2 cellular contexts compared by ENCODE assay signal in the genomic region with DNA sequence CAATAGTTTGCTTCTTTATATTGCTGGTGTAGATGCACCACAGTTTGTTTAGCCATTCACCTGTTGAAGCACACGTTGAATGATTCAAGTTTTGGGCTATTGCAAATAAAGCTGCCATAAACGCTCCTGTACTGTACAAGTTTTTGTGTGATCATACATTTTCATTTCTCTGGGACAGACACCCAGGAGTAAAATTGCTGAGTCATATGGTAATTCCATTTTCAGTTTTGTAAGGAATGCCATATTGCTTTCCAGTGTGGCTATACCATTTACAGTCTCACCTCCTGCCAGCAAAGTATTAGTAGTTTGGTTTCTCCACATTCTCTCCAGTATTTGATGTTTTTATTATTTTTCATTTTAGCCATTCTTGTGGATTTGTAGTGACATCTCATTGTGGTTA.
A peak's percentile ranks its signal among the peaks of the same experiment; 100 is the strongest.
TF ChIP-seq lines count a peak whose summit lies in the region.

No MANE protein-coding gene starts in this region.

TF ChIP-seq in A549, 52 proteins besides CTCF, POLR2A, EP300 and RAD21 (continued from another document):
- TF ChIP-seq, protein P1, sequence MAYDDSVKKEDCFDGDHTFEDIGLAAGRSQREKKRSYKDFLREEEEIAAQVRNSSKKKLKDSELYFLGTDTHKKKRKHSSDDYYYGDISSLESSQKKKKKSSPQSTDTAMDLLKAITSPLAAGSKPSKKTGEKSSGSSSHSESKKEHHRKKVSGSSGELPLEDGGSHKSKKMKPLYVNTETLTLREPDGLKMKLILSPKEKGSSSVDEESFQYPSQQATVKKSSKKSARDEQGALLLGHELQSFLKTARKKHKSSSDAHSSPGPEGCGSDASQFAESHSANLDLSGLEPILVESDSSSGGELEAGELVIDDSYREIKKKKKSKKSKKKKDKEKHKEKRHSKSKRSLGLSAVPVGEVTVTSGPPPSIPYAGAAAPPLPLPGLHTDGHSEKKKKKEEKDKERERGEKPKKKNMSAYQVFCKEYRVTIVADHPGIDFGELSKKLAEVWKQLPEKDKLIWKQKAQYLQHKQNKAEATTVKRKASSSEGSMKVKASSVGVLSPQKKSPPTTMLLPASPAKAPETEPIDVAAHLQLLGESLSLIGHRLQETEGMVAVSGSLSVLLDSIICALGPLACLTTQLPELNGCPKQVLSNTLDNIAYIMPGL (CRISPR knock-in tag; IDR thresholded peaks at IDR 0.05; ENCODE audit: borderline replicate concordance) = no peak
- no peak for TF ChIP-seq USF2 (IDR thresholded peaks at IDR 0.05)
- TF ChIP-seq, protein P2, sequence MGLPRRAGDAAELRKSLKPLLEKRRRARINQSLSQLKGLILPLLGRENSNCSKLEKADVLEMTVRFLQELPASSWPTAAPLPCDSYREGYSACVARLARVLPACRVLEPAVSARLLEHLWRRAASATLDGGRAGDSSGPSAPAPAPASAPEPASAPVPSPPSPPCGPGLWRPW (IDR thresholded peaks at IDR 0.05) = no peak
- no peak for TF ChIP-seq EHF (CRISPR knock-in tag; IDR thresholded peaks at IDR 0.05)
- TF ChIP-seq MAFK (IDR thresholded peaks at IDR 0.05; ENCODE audit: partially characterized antibody) = peak; percentile 87

TF ChIP-seq in K562, 482 proteins besides CTCF, POLR2A, EP300 and RAD21 (continued from another document):
- no peak for TF ChIP-seq ARID3A (IDR thresholded peaks at IDR 0.05; ENCODE audit: borderline replicate concordance, low read depth, low read length)
- TF ChIP-seq FOS (IDR thresholded peaks at IDR 0.05; ENCODE audit: extremely low read depth, insufficient read length) = no peak
- no peak for TF ChIP-seq CEBPG (CRISPR knock-in tag; IDR thresholded peaks at IDR 0.05)
- no peak for TF ChIP-seq CEBPG (tag; conservative IDR thresholded peaks at IDR 0.05 in 1 of 2, IDR thresholded peaks at IDR 0.05 in 1 of 2)
- peak; percentile 63; the same call in 1 of the 2 replicates for TF ChIP-seq MAFK (IDR thresholded peaks at IDR 0.05; ENCODE audit: low read length)
- no peak for TF ChIP-seq ZNF384 (IDR thresholded peaks at IDR 0.05; ENCODE audit: low read depth, low read length)
- peak; percentile 57 for TF ChIP-seq NFE2 (IDR thresholded peaks at IDR 0.05; ENCODE audit: low read depth)
- TF ChIP-seq ZNF24 (IDR thresholded peaks at IDR 0.05) = no peak
- TF ChIP-seq XRCC5 (IDR thresholded peaks at IDR 0.05; ENCODE audit: low read depth, low read length) = no peak
- TF ChIP-seq NFIC (IDR thresholded peaks at IDR 0.05) = no peak
- TF ChIP-seq MAFF (IDR thresholded peaks at IDR 0.05; ENCODE audit: low read length) = peak; percentile 70; the same call in 1 of the 2 replicates
- TF ChIP-seq BCLAF1 (IDR thresholded peaks at IDR 0.05; ENCODE audit: borderline replicate concordance in 1 of 2, control insufficient read depth in 1 of 2, low read depth in 2 of 2, low read length in 1 of 2) = no peak
- no peak for TF ChIP-seq ZNF644 (tag; IDR thresholded peaks at IDR 0.05; ENCODE audit: low read depth)
- no peak for TF ChIP-seq CUX1 (CRISPR knock-in tag; IDR thresholded peaks at IDR 0.05)
- TF ChIP-seq, protein P3, sequence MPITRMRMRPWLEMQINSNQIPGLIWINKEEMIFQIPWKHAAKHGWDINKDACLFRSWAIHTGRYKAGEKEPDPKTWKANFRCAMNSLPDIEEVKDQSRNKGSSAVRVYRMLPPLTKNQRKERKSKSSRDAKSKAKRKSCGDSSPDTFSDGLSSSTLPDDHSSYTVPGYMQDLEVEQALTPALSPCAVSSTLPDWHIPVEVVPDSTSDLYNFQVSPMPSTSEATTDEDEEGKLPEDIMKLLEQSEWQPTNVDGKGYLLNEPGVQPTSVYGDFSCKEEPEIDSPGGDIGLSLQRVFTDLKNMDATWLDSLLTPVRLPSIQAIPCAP (CRISPR knock-in tag; IDR thresholded peaks at IDR 0.05; ENCODE audit: borderline replicate concordance) = no peak
- no peak for TF ChIP-seq SRSF3 (IDR thresholded peaks at IDR 0.05; ENCODE audit: insufficient read depth, low read length)
- no peak for TF ChIP-seq ATF1 (CRISPR knock-in tag; IDR thresholded peaks at IDR 0.05)
- no peak for TF ChIP-seq ATF1 (tag; IDR thresholded peaks at IDR 0.05)
- TF ChIP-seq, protein P4, sequence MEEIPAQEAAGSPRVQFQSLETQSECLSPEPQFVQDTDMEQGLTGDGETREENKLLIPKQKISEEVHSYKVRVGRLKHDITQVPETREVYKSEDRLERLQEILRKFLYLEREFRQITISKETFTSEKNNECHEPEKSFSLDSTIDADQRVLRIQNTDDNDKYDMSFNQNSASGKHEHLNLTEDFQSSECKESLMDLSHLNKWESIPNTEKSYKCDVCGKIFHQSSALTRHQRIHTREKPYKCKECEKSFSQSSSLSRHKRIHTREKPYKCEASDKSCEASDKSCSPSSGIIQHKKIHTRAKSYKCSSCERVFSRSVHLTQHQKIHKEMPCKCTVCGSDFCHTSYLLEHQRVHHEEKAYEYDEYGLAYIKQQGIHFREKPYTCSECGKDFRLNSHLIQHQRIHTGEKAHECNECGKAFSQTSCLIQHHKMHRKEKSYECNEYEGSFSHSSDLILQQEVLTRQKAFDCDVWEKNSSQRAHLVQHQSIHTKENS (CRISPR knock-in tag; IDR thresholded peaks at IDR 0.05) = no peak
- peak; percentile 65; the same call in 1 of the 2 replicates for TF ChIP-seq NFE2L1 (tag; IDR thresholded peaks at IDR 0.05; ENCODE audit: borderline replicate concordance, low read depth)
- peak; percentile 32; the same call in 1 of the 2 replicates for TF ChIP-seq BACH1 (tag; IDR thresholded peaks at IDR 0.05)
- peak; percentile 91 for TF ChIP-seq MAFG (tag; conservative IDR thresholded peaks at IDR 0.05)
- peak; percentile 82 for TF ChIP-seq C11orf30 (IDR thresholded peaks at IDR 0.05; ENCODE audit: low read depth)
- no peak for TF ChIP-seq ZNF766 (CRISPR knock-in tag; conservative IDR thresholded peaks at IDR 0.05)
- TF ChIP-seq ZNF316 (IDR thresholded peaks at IDR 0.05) = peak; percentile 89
